In genomic region chr3:50572158-50572557, GRCh38 we compare ENCODE assay signal across 8 cellular contexts. TPM values are rescaled to one million over a fixed set of nuclear protein-coding genes. Genes with fewer than 3 reads are reported as not detected.
DNase-seq lines count a peak whose midpoint lies in the region; ATAC-seq and TF ChIP-seq lines count a peak whose summit lies in the region.

No MANE protein-coding gene starts in this region.

- no peak overlapping the region for H3K18ac ChIP-seq in trophoblast cell (ENCODE audit: low read length)

- peaks cover 27% of the 10 kb centered on the region for H3K36me3 Mint-ChIP-seq in activated naive CD4-positive, alpha-beta T cell treated with anti-CD3 and anti-CD28 coated beads for 36 hours (ENCODE audit: low read depth)
- H3K36me3 Mint-ChIP-seq in type B pancreatic cell, result no peaks in the 10 kb centered on the region

- peaks cover 69% of the 10 kb centered on the region for H3K4me1 Mint-ChIP-seq in activated naive CD4-positive, alpha-beta T cell treated with anti-CD3 and anti-CD28 coated beads for 36 hours (ENCODE audit: low read depth)
- peaks cover 14% of the 10 kb centered on the region for H3K4me1 Mint-ChIP-seq in type B pancreatic cell (ENCODE audit: unreplicated experiment)

- no CpG with 5 or more reads among the region's 1 CpG for WGBS in trophoblast cell (ENCODE audit: extremely low coverage, insufficient coverage, insufficient read length)

- H3K4me3 Mint-ChIP-seq in activated naive CD4-positive, alpha-beta T cell treated with anti-CD3 and anti-CD28 coated beads for 36 hours, result peak overlapping the region; percentile 51
- H3K4me3 Mint-ChIP-seq in type B pancreatic cell, result peak overlapping the region; percentile 78

- H3K79me2 ChIP-seq in trophoblast cell (ENCODE audit: control insufficient read depth, insufficient read depth, low read length, poor library complexity), result no peaks in the 10 kb centered on the region

- peaks cover 3% of the 10 kb centered on the region for H3K9me3 ChIP-seq in trophoblast cell (ENCODE audit: insufficient read depth, low read depth, low read length)

- peaks cover 8% of the 10 kb centered on the region for H3K79me1 ChIP-seq in trophoblast cell (ENCODE audit: low read length)

- no peaks in the 10 kb centered on the region for H3K9me3 Mint-ChIP-seq in activated naive CD4-positive, alpha-beta T cell treated with anti-CD3 and anti-CD28 coated beads for 36 hours
- H3K9me3 Mint-ChIP-seq in type B pancreatic cell, result no peaks in the 10 kb centered on the region

- peaks cover 2 to 6% of the 10 kb centered on the region in 2 experiments for H3K4me1 ChIP-seq in trophoblast cell (ENCODE audit: control insufficient read depth in 1 of 2, insufficient read depth in 2 of 2, low read length in 2 of 2)

- H3K4me3 ChIP-seq in trophoblast cell (ENCODE audit: low read depth, low read length), result no peak overlapping the region

- H4K12ac ChIP-seq in trophoblast cell (ENCODE audit: low read depth, low read length), result no peak overlapping the region

- H3K27me3 ChIP-seq in trophoblast cell (ENCODE audit: insufficient read depth, low read length), result peaks cover 10% of the 10 kb centered on the region

- H4K91ac ChIP-seq in trophoblast cell (ENCODE audit: low read depth, low read length), result no peak overlapping the region

- H2BK12ac ChIP-seq in trophoblast cell (ENCODE audit: low read length), result no peak overlapping the region

- TF ChIP-seq CTCF in type B pancreatic cell (conservative IDR thresholded peaks at IDR 0.05), result peak; percentile 84

- peak; percentile 33 for DNase-seq in DMS 273 treated with DMSO at 0.1 percent for 48 hours (lab: John Stamatoyannopoulos, UW)
- DNase-seq in HT1080 (ENCODE audit: low read depth), result peak; percentile 71
- peak; percentile 91 for DNase-seq in activated naive CD4-positive, alpha-beta T cell treated with anti-CD3 and anti-CD28 coated beads for 36 hours
- DNase-seq in glomerular endothelial cell (ENCODE audit: extremely low read depth, low read depth, low spot score), result peak; percentile 33
- peak; percentile 52 to 75 for DNase-seq in trophoblast cell
- no peak for DNase-seq in type B pancreatic cell (ENCODE audit: extremely low spot score, unreplicated experiment)

- H3K27ac Mint-ChIP-seq in activated naive CD4-positive, alpha-beta T cell treated with anti-CD3 and anti-CD28 coated beads for 36 hours, result peak overlapping the region; percentile 95
- peak overlapping the region; percentile 29 for H3K27ac Mint-ChIP-seq in type B pancreatic cell

- ATAC-seq in SK-N-SH treated with all-trans-retinoic acid at 6 μM for 48 hours (peak; percentile 32), HG03095 (IDR thresholded peaks at IDR 0.05; ENCODE audit: unreplicated experiment) (no peak)

- no peak overlapping the region for H2BK5ac ChIP-seq in trophoblast cell (ENCODE audit: low read depth, low read length, poor library complexity)

- H2BK120ac ChIP-seq in trophoblast cell (ENCODE audit: insufficient read depth, low read length, poor library complexity), result no peak overlapping the region

- no peak overlapping the region for H3K4me2 ChIP-seq in trophoblast cell (ENCODE audit: low read length)

- no peaks in the 10 kb centered on the region for H3K27me3 Mint-ChIP-seq in activated naive CD4-positive, alpha-beta T cell treated with anti-CD3 and anti-CD28 coated beads for 36 hours (ENCODE audit: low read depth)
- peaks cover 6% of the 10 kb centered on the region for H3K27me3 Mint-ChIP-seq in type B pancreatic cell

- H2AFZ ChIP-seq in trophoblast cell (ENCODE audit: insufficient read depth, low read length, poor library complexity), result no peak overlapping the region

- no peak overlapping the region for H4K8ac ChIP-seq in trophoblast cell (ENCODE audit: low read depth, low read length)

- intact Hi-C loops in activated naive CD4-positive, alpha-beta T cell treated with anti-CD3 and anti-CD28 coated beads for 36 hours (cut with micrococcal nuclease), result loop anchor here (1.0 to 5.0 kb wide), 8 partner anchors 18 to 930 kb away; partner anchors contain the start of genes DCAF1 and MANF

- H3K23ac ChIP-seq in trophoblast cell (ENCODE audit: low read length), result no peak overlapping the region

- H3K36me3 ChIP-seq in trophoblast cell (ENCODE audit: control insufficient read depth in 1 of 2, insufficient read depth in 2 of 2, low read length in 2 of 2), result peaks cover 5 to 11% of the 10 kb centered on the region in 2 experiments

- no peak overlapping the region for H3K4ac ChIP-seq in trophoblast cell (ENCODE audit: low read depth, low read length)

- H3K14ac ChIP-seq in trophoblast cell (ENCODE audit: low read length), result no peak overlapping the region

- CTCF ChIA-PET in activated naive CD4-positive, alpha-beta T cell treated with anti-CD3 and anti-CD28 coated beads for 36 hours (lab: Charles Lee), result interaction anchor here (0.9 to 13.0 kb wide), 15 partner anchors 11 to 813 kb away, joined by 3 to 376 read pairs (median 6); partner anchors contain the start of genes CISH, DOCK3, MANF and MAPKAPK3

- H3K27ac ChIP-seq in trophoblast cell (ENCODE audit: low read depth, low read length), result no peak overlapping the region

- H3K9ac ChIP-seq in trophoblast cell (ENCODE audit: low read length), result no peak overlapping the region

- no peak overlapping the region for H2AK5ac ChIP-seq in trophoblast cell (ENCODE audit: low read length)

TF ChIP-seq in SK-N-SH treated with all-trans-retinoic acid at 6 μM for 48 hours, 23 proteins besides CTCF, POLR2A, EP300 and RAD21:
- TF ChIP-seq TSHZ2 (CRISPR knock-in tag; IDR thresholded peaks at IDR 0.05), result no peak
- TF ChIP-seq ZFP30 (CRISPR knock-in tag; IDR thresholded peaks at IDR 0.05), result peak; percentile 87
- TF ChIP-seq ESRRG (CRISPR knock-in tag; IDR thresholded peaks at IDR 0.05), result no peak

RNA-seq across cellular contexts. Expression of gene HEMK1, which starts 2.8 kb away (rescaled TPM):
- total RNA-seq in HT1080 (2014; rRNA removed; shearing (Covaris generic)), result 14.0 and 14.9 TPM in 2 replicates
- 15.3 and 18.0 TPM in 2 replicates for polyA plus RNA-seq in HT1080 (2015; cell fraction: cytosol; rRNA removed)
- polyA plus RNA-seq in HT1080 (2015; cell fraction: nucleus; rRNA removed), result 46.8 and 51.4 TPM in 2 replicates
- 10 to 100 TPM; 27.0 to 30.4 TPM for total RNA-seq in activated naive CD4-positive, alpha-beta T cell treated with anti-CD3 and anti-CD28 coated beads for 36 hours
- total RNA-seq in glomerular endothelial cell (12.9 and 13.8 TPM in 2 replicates), type B pancreatic cell (ENCODE audit: low replicate concordance) (20.2 and 29.9 TPM in 2 replicates)
- 10.6 and 11.1 TPM in 2 replicates for polyA plus RNA-seq in trophoblast cell (2013)

RNA-seq across cellular contexts. Expression of gene C3orf18, which starts 4.6 kb away (rescaled TPM):
- 1.9 and 2.5 TPM in 2 replicates for total RNA-seq in HT1080 (2014; rRNA removed; shearing (Covaris generic))
- 1.2 and 1.3 TPM in 2 replicates for polyA plus RNA-seq in HT1080 (2015; cell fraction: cytosol; rRNA removed)
- polyA plus RNA-seq in HT1080 (2015; cell fraction: nucleus; rRNA removed), result 2.1 and 4.8 TPM in 2 replicates
- total RNA-seq in activated naive CD4-positive, alpha-beta T cell treated with anti-CD3 and anti-CD28 coated beads for 36 hours, result 1 to 10 TPM; 3.1 to 3.8 TPM
- total RNA-seq in glomerular endothelial cell, result 4.2 and 4.8 TPM in 2 replicates
- polyA plus RNA-seq in trophoblast cell (2013), result 1.2 TPM in 2 replicates
- 1.9 and 11.9 TPM in 2 replicates for total RNA-seq in type B pancreatic cell (ENCODE audit: low replicate concordance)

RNA-seq across cellular contexts. Expression of gene CISH, which starts 39.4 kb away (rescaled TPM):
- total RNA-seq in HT1080 (2014; rRNA removed; shearing (Covaris generic)), result 0.10 and 0.53 TPM in 2 replicates
- polyA plus RNA-seq in HT1080 (2015; cell fraction: cytosol; rRNA removed), result 0.52 and 0.73 TPM in 2 replicates
- polyA plus RNA-seq in HT1080 (2015; cell fraction: nucleus; rRNA removed), result 0.74 and 1.2 TPM in 2 replicates
- 100 to 1,000 TPM; 136 to 138 TPM for total RNA-seq in activated naive CD4-positive, alpha-beta T cell treated with anti-CD3 and anti-CD28 coated beads for 36 hours
- total RNA-seq in glomerular endothelial cell, result 1.9 and 2.5 TPM in 2 replicates
- polyA plus RNA-seq in trophoblast cell (2013), result 5.0 and 5.2 TPM in 2 replicates
- total RNA-seq in type B pancreatic cell (ENCODE audit: low replicate concordance), result 4.1 and 7.0 TPM in 2 replicates

RNA-seq across cellular contexts. Expression of gene MAPKAPK3, which starts 44.8 kb away (rescaled TPM):
- total RNA-seq in HT1080 (2014; rRNA removed; shearing (Covaris generic)), result 123 and 168 TPM in 2 replicates
- 85.1 and 85.8 TPM in 2 replicates for polyA plus RNA-seq in HT1080 (2015; cell fraction: cytosol; rRNA removed)
- polyA plus RNA-seq in HT1080 (2015; cell fraction: nucleus; rRNA removed), result 45.2 and 48.8 TPM in 2 replicates
- 100 to 1,000 TPM; 105 to 106 TPM for total RNA-seq in activated naive CD4-positive, alpha-beta T cell treated with anti-CD3 and anti-CD28 coated beads for 36 hours
- 15.5 and 33.4 TPM in 2 replicates for total RNA-seq in glomerular endothelial cell
- 14.1 and 14.5 TPM in 2 replicates for polyA plus RNA-seq in trophoblast cell (2013)
- total RNA-seq in type B pancreatic cell (ENCODE audit: low replicate concordance), result 40.3 and 47.0 TPM in 2 replicates

Comparison
In these comparisons a context has a peak if more than half of its experiments do, and no peak if none do; other contexts are left out.
1. RNA of gene CISH, which starts 39.4 kb away (total RNA-seq): 136 to 138 TPM in activated naive CD4-positive, alpha-beta T cell treated with anti-CD3 and anti-CD28 coated beads for 36 hours; 4.1 to 7.0 TPM in type B pancreatic cell, 1.9 to 2.5 TPM in glomerular endothelial cell and 0.10 to 0.53 TPM in HT1080; every median in the first group is over 10 times any median in the second.